8 cellular contexts compared by ENCODE assay signal in the genomic region with DNA sequence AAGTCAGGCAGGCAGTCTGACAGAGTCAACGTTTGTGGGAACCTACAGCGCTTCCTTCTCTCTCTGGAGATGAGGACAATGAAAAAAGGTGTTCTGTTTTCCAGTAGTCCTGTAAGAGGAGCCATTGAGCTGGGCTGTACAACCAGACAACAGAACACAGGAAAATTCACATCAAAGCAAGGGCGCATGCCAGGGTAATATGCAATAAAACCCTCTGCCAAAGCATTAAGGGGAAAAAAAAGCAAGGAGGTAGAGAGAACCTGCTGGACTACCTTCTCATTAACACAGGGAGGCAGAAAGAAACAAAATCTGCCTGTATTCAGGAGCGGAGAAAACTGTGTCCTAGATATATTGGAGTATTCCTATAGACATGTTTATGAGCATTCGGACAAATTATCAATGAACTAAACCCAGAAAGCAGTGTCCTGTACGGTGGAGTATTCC. TPM values are rescaled to one million over a fixed set of nuclear protein-coding genes. Genes with fewer than 3 reads are reported as not detected.
A peak's percentile ranks its signal among the peaks of the same experiment; 100 is the strongest.
DNase-seq lines count a peak whose midpoint lies in the region; ATAC-seq, FAIRE-seq and TF ChIP-seq lines count a peak whose summit lies in the region.

No MANE protein-coding gene starts in this region.

- dilution Hi-C loops in keratinocyte (cut with MboI; ENCODE audit: extremely low pct_ligation_motif_present, low sequenced_read_pairs) = no loop called here

- no peak overlapping the region for H3K9ac ChIP-seq in keratinocyte (ENCODE audit: control insufficient read depth, extremely low read depth, insufficient read depth, low read length)

- H3K4me1 ChIP-seq in OCI-LY7 (ENCODE audit: insufficient read depth, low read length, poor library complexity, severe bottlenecking) (peaks cover 20% of the 10 kb centered on the region), keratinocyte (ENCODE audit: control insufficient read depth, extremely low read depth, insufficient read depth, low read length) (peaks cover 32% of the 10 kb centered on the region)

- H3K4me2 ChIP-seq in OCI-LY7 (ENCODE audit: low read length) (peak overlapping the region; percentile 81; the same call in 1 of the 2 replicates), keratinocyte (ENCODE audit: control insufficient read depth, extremely low read depth, insufficient read depth, low read depth, low read length) (peak overlapping the region; percentile 76)

- no peak for ATAC-seq in stimulated activated effector memory CD8-positive, alpha-beta T cell treated with anti-CD3 and anti-CD28 coated beads, Interleukin-12 subunit alpha, Interleukin-12 subunit beta, amount 100 ng/mL, for 72 hours
- ATAC-seq in GM19467 (IDR thresholded peaks at IDR 0.05; ENCODE audit: unreplicated experiment) = no peak

- H3K79me2 ChIP-seq in OCI-LY7 (ENCODE audit: insufficient read depth, low read depth, low read length) = no peaks in the 10 kb centered on the region
- no peaks in the 10 kb centered on the region for H3K79me2 ChIP-seq in keratinocyte (ENCODE audit: control insufficient read depth, insufficient read depth, low read length)

- H3K27ac Mint-ChIP-seq in stimulated activated effector memory CD8-positive, alpha-beta T cell treated with anti-CD3 and anti-CD28 coated beads, Interleukin-12 subunit alpha, Interleukin-12 subunit beta, amount 100 ng/mL, for 72 hours = peak overlapping the region; percentile 90

- CTCF ChIA-PET in OCI-LY7 (lab: Charles Lee; ENCODE audit: unreplicated experiment) = no interaction called here

- no peaks in the 10 kb centered on the region for H4K20me1 ChIP-seq in OCI-LY7 (ENCODE audit: insufficient read depth, low read length)
- no peaks in the 10 kb centered on the region for H4K20me1 ChIP-seq in keratinocyte (ENCODE audit: control insufficient read depth, extremely low read depth, insufficient read depth, low read length)

- H3K9me3 Mint-ChIP-seq in stimulated activated effector memory CD8-positive, alpha-beta T cell treated with anti-CD3 and anti-CD28 coated beads, Interleukin-12 subunit alpha, Interleukin-12 subunit beta, amount 100 ng/mL, for 72 hours = no peaks in the 10 kb centered on the region

- POLR2A ChIA-PET in OCI-LY7 (lab: Charles Lee) = interaction anchor here (0.6 kb wide), 1 partner anchor 374 kb away, joined by 4 read pairs; no protein-coding TSS in a partner anchor

- no peak overlapping the region for H2AFZ ChIP-seq in OCI-LY7 (ENCODE audit: low read length)
- H2AFZ ChIP-seq in keratinocyte (ENCODE audit: control insufficient read depth, low read length) = no peak overlapping the region

- H3K36me3 ChIP-seq in OCI-LY7 (ENCODE audit: insufficient read depth, low read length) (no peaks in the 10 kb centered on the region), bronchial epithelial cell (ENCODE audit: control insufficient read depth, insufficient read depth, low read length) (no peaks in the 10 kb centered on the region), keratinocyte (ENCODE audit: control insufficient read depth in 2 of 2, extremely low read depth in 1 of 2, insufficient read depth in 2 of 2, low read length in 2 of 2) (no peaks in the 10 kb centered on the region)

- H3K4me1 Mint-ChIP-seq in stimulated activated effector memory CD8-positive, alpha-beta T cell treated with anti-CD3 and anti-CD28 coated beads, Interleukin-12 subunit alpha, Interleukin-12 subunit beta, amount 100 ng/mL, for 72 hours = peaks cover 43% of the 10 kb centered on the region

- no peaks in the 10 kb centered on the region for H3K9me3 ChIP-seq in OCI-LY7 (ENCODE audit: low read length)
- no peaks in the 10 kb centered on the region for H3K9me3 ChIP-seq in keratinocyte (ENCODE audit: control insufficient read depth, low read depth, low read length)

- DNase-seq in SKM-1 treated with dmso at 0.1 percent for 144 hours (lab: John Stamatoyannopoulos, UW; ENCODE audit: unreplicated experiment) (peak; percentile 29), SKM-1 (lab: John Stamatoyannopoulos, UW; ENCODE audit: unreplicated experiment) (no peak), KG1 (lab: John Stamatoyannopoulos, UW) (peak; percentile 68), OCI-LY7 (ENCODE audit: low spot score) (peak; percentile 48), bronchial epithelial cell (ENCODE audit: low read depth) (peak; percentile 90), keratinocyte (ENCODE audit: low read depth, low spot score) (peak; percentile 56)
- DNase-seq in stimulated activated effector memory CD8-positive, alpha-beta T cell treated with anti-CD3 and anti-CD28 coated beads, Interleukin-12 subunit alpha, Interleukin-12 subunit beta, amount 100 ng/mL, for 72 hours (ENCODE audit: low spot score in 2 of 2) = no peak

- intact Hi-C loops in OCI-LY7 (cut with micrococcal nuclease; ENCODE audit: unreplicated experiment) = loop anchor here (1.0 kb wide), 1 partner anchor 71 kb away; no protein-coding TSS in a partner anchor

- no peak for FAIRE-seq in bronchial epithelial cell (lab: Jason Lieb, UNC)
- FAIRE-seq in keratinocyte (lab: Jason Lieb, UNC) = peak; percentile 71

- H3K27ac ChIP-seq in OCI-LY7 (ENCODE audit: low read depth, low read length, poor library complexity, severe bottlenecking) (no peak overlapping the region), keratinocyte (ENCODE audit: control insufficient read depth, insufficient read depth, low read length) (no peak overlapping the region)

- H3K4me3 ChIP-seq in OCI-LY7 (ENCODE audit: low read depth, low read length, poor library complexity, severe bottlenecking) (no peak overlapping the region), bronchial epithelial cell (ENCODE audit: low read depth, low read length) (peak overlapping the region; percentile 80), keratinocyte (ENCODE audit: control insufficient read depth in 2 of 3, extremely low read depth in 1 of 3, insufficient read depth in 2 of 3, low read depth in 1 of 3, low read length in 3 of 3) (peak overlapping the region; percentile 70 to 96 (median 76))

- BruUV-seq in OCI-LY7 (replicated peaks; lab: Mats Ljungman, UMichigan) = no TSS peak

- peaks cover 27% of the 10 kb centered on the region for H3K36me3 Mint-ChIP-seq in stimulated activated effector memory CD8-positive, alpha-beta T cell treated with anti-CD3 and anti-CD28 coated beads, Interleukin-12 subunit alpha, Interleukin-12 subunit beta, amount 100 ng/mL, for 72 hours

- TF ChIP-seq CTCF in OCI-LY7 (conservative IDR thresholded peaks at IDR 0.05; ENCODE audit: low read length) (peak; percentile 71), bronchial epithelial cell (IDR thresholded peaks at IDR 0.05; ENCODE audit: insufficient read depth, low read length, severe bottlenecking) (peak; percentile 78), keratinocyte (optimal IDR thresholded peaks at IDR 0.05 in 1 of 3, IDR thresholded peaks at IDR 0.05 in 1 of 3, conservative IDR thresholded peaks at IDR 0.05 in 1 of 3; ENCODE audit: extremely low read depth in 1 of 3, insufficient read depth in 2 of 3, low read length in 3 of 3) (peak; percentile 71 to 83 (median 79))

- H3K9me2 ChIP-seq in OCI-LY7 (ENCODE audit: insufficient read depth, low read length) = no peaks in the 10 kb centered on the region

- H3K27me3 ChIP-seq in bronchial epithelial cell (ENCODE audit: control insufficient read depth, insufficient read depth, low read length) (no peaks in the 10 kb centered on the region), keratinocyte (ENCODE audit: control insufficient read depth, extremely low read depth, insufficient read depth, low read length) (no peaks in the 10 kb centered on the region)

- no peaks in the 10 kb centered on the region for H3K9me1 ChIP-seq in keratinocyte (ENCODE audit: control insufficient read depth, extremely low read depth, insufficient read depth, low read length)

- peak overlapping the region; percentile 83 for H3K4me3 Mint-ChIP-seq in stimulated activated effector memory CD8-positive, alpha-beta T cell treated with anti-CD3 and anti-CD28 coated beads, Interleukin-12 subunit alpha, Interleukin-12 subunit beta, amount 100 ng/mL, for 72 hours

RNA-seq across cellular contexts. Expression of a gene that starts 1.3 kb away (rescaled TPM):
- total RNA-seq in OCI-LY7 (2014; rRNA removed; shearing (Covaris generic)) = 0.85 TPM in 2 replicates
- 0.74 and 1.1 TPM in 2 replicates for total RNA-seq in OCI-LY7 (2022)
- 1.3 and 2.3 TPM in 2 replicates for total RNA-seq in bronchial epithelial cell
- 3.9 to 7.8 TPM (median 5.5 TPM) in 3 replicates for polyA plus RNA-seq in keratinocyte
- 2.0 TPM for polyA plus RNA-seq in keratinocyte (2011; ENCODE audit: low read depth)
- polyA plus RNA-seq in keratinocyte (2011; cell fraction: cytosol; rRNA removed) = 5.9 and 6.7 TPM in 2 replicates
- polyA plus RNA-seq in keratinocyte (2011; cell fraction: nucleus; rRNA removed) = 8.1 and 10.0 TPM in 2 replicates
- polyA plus RNA-seq in keratinocyte (2012; ENCODE audit: low replicate concordance) = 8.4 and 9.9 TPM in 2 replicates
- polyA minus RNA-seq in keratinocyte = 4.0 to 9.7 TPM (median 6.9 TPM) in 3 replicates
- polyA minus RNA-seq in keratinocyte (2011; cell fraction: cytosol; rRNA and poly(A)+ RNA removed) = 5.6 TPM
- 5.9 and 10.4 TPM in 2 replicates for polyA minus RNA-seq in keratinocyte (2011; cell fraction: nucleus; rRNA and poly(A)+ RNA removed)

Comparison
In these comparisons a context has a peak if more than half of its experiments do, and no peak if none do; other contexts are left out.
1. DNase-seq: peak in SKM-1 treated with dmso at 0.1 percent for 144 hours (single experiment), KG1 (single experiment), OCI-LY7 (single experiment), bronchial epithelial cell (single experiment) and keratinocyte (single experiment); none in SKM-1 (single experiment) and stimulated activated effector memory CD8-positive, alpha-beta T cell treated with anti-CD3 and anti-CD28 coated beads, Interleukin-12 subunit alpha, Interleukin-12 subunit beta, amount 100 ng/mL, for 72 hours (0 of 2).
2. Peak in every context shown above with its lines, with median percentiles within 50 percentile points of each other: CTCF ChIP-seq.